In genomic region chr19:7831452-7831851, GRCh38 we compare ENCODE assay signal across 9 cellular contexts. TPM values are rescaled to one million over a fixed set of nuclear protein-coding genes. Genes with fewer than 3 reads are reported as not detected.
DNase-seq lines count a peak whose midpoint lies in the region; ATAC-seq and TF ChIP-seq lines count a peak whose summit lies in the region.
"Had no signal": no experiment of that assay in that cellular context is flagged by ENCODE, and none has a peak within 500 bp of the region (broad histone marks: within the 10 kb centered on the region; RNA-seq: fewer than 3 reads in every experiment).

No MANE protein-coding gene starts in this region.

- H3K4me1 Mint-ChIP-seq in effector memory CD8-positive, alpha-beta T cell (ENCODE audit: low read depth in 2 of 2), result peaks cover 21 to 24% of the 10 kb centered on the region in 2 donors

- H3K27me3 ChIP-seq in osteoblast (ENCODE audit: insufficient read depth, low read length) (no peaks in the 10 kb centered on the region), colonic mucosa (no peaks in the 10 kb centered on the region), tibial artery (peaks cover 0 to 2% of the 10 kb centered on the region in 2 donors), spleen (replicated peaks in 1 of 7) (no peaks in the 10 kb centered on the region)

- H3K4me3 Mint-ChIP-seq in effector memory CD8-positive, alpha-beta T cell, result peak overlapping the region; percentile 82 to 84

- H3K4me3 ChIP-seq in osteoblast (ENCODE audit: insufficient read depth, low read length) (peak overlapping the region; percentile 74), colonic mucosa (no peak overlapping the region), tibial artery (no peak overlapping the region), spleen (no peak overlapping the region)

- H3K4me1 ChIP-seq in osteoblast (ENCODE audit: insufficient read depth, low read length) (peaks cover 19% of the 10 kb centered on the region), colonic mucosa (no peaks in the 10 kb centered on the region), tibial artery (peaks cover 0 to 33% (median 17%) of the 10 kb centered on the region in 4 donors), spleen (peaks cover 8 to 43% (median 37%) of the 10 kb centered on the region in 6 donors)

- H3K27ac ChIP-seq in osteoblast (ENCODE audit: low read depth, low read length) (no peak overlapping the region), colonic mucosa (no peak overlapping the region), tibial artery (no peak overlapping the region), spleen (peak overlapping the region in 1 of 8 donors; percentile 63)
- H3K27ac ChIP-seq: neutrophil had no signal

- H2AFZ ChIP-seq in osteoblast (ENCODE audit: low read length), result peak overlapping the region; percentile 0

- intact Hi-C loops in colonic mucosa (cut with DNase I) (no loop called here), tibial artery (cut with DNase I; ENCODE audit: low total_unique reads) (no loop called here), spleen (cut with DNase I; ENCODE audit: low total_unique reads) (no loop called here)

- H3K9ac ChIP-seq in colonic mucosa (ENCODE audit: low read depth in 2 of 2, low read length in 2 of 2), result peak overlapping the region in 1 of 2 donors; percentile 40

- peak; percentile 53 for TF ChIP-seq CTCF in osteoblast (IDR thresholded peaks at IDR 0.05; ENCODE audit: extremely low read depth, low read depth, low read length)
- no peak for TF ChIP-seq CTCF in colonic mucosa (IDR thresholded peaks at IDR 0.05)
- no peak for TF ChIP-seq CTCF in tibial artery (IDR thresholded peaks at IDR 0.05)
- peak in 1 of 11 experiments; percentile 10 for TF ChIP-seq CTCF in spleen (IDR thresholded peaks at IDR 0.05 in 8 of 11, conservative IDR thresholded peaks at IDR 0.05 in 3 of 11)

- TF ChIP-seq POLR2A in spleen (IDR thresholded peaks at IDR 0.05), result no peak

- peak overlapping the region; percentile 74 for H3K4me2 ChIP-seq in osteoblast (ENCODE audit: insufficient read depth, low read length)

- 67 to 80% (median 77%) methylated on average over 10 of the region's 10 CpGs for WGBS in spleen, 5 donors

- H3K9me3 ChIP-seq in osteoblast (ENCODE audit: low read depth, low read length) (no peaks in the 10 kb centered on the region), colonic mucosa (no peaks in the 10 kb centered on the region), tibial artery (no peaks in the 10 kb centered on the region), spleen (no peaks in the 10 kb centered on the region)
- H3K9me3 ChIP-seq: neutrophil had no signal

- peak overlapping the region in 1 of 2 donors; percentile 82 for H3K27ac Mint-ChIP-seq in effector memory CD8-positive, alpha-beta T cell

- H3K36me3 Mint-ChIP-seq in effector memory CD8-positive, alpha-beta T cell (ENCODE audit: insufficient read depth), result peaks cover 14% of the 10 kb centered on the region

- no peaks in the 10 kb centered on the region for H3K27me3 Mint-ChIP-seq in effector memory CD8-positive, alpha-beta T cell

- peaks cover 38% of the 10 kb centered on the region for H3K79me2 ChIP-seq in osteoblast (ENCODE audit: insufficient read depth, low read length)

- H3K9me3 Mint-ChIP-seq in effector memory CD8-positive, alpha-beta T cell, result no peaks in the 10 kb centered on the region

- peak; percentile 52 for DNase-seq in ELR (ENCODE audit: low read depth)
- peak; percentile 79 for DNase-seq in NCI-H82 (lab: John Stamatoyannopoulos, UW)
- DNase-seq in effector memory CD8-positive, alpha-beta T cell, result no peak
- DNase-seq in osteoblast (ENCODE audit: insufficient read length, low spot score, missing footprints), result peak; percentile 97
- DNase-seq in superior temporal gyrus (ENCODE audit: extremely low spot score), result no peak
- no peak for DNase-seq in colonic mucosa
- DNase-seq in tibial artery, result no peak
- no peak for DNase-seq in spleen

- ATAC-seq in effector memory CD8-positive, alpha-beta T cell (replicated peaks), result no peak

- peaks cover 12% of the 10 kb centered on the region for H4K20me1 ChIP-seq in osteoblast (ENCODE audit: insufficient read depth, low read length)

- H3K36me3 ChIP-seq in osteoblast (ENCODE audit: insufficient read depth, low read length) (no peaks in the 10 kb centered on the region), colonic mucosa (no peaks in the 10 kb centered on the region), tibial artery (no peaks in the 10 kb centered on the region), spleen (no peaks in the 10 kb centered on the region)
- H3K36me3 ChIP-seq: neutrophil had no signal

RNA-seq across cellular contexts. Expression of gene EVI5L, which starts 1.4 kb away (rescaled TPM):
- total RNA-seq in osteoblast, result 24.8 and 26.1 TPM in 2 replicates
- 10 to 100 TPM; 10.6 to 12.0 TPM for total RNA-seq in colonic mucosa
- 10 to 100 TPM in 5 of 7 donors, 1 to 10 TPM in 2; 8.6 to 22.8 (median 13.8) TPM for total RNA-seq in spleen
- polyA plus RNA-seq in spleen, result 1 to 10 TPM; 3.7 to 9.3 (median 3.7) TPM

RNA-seq across cellular contexts. Expression of gene PRR36, which starts 42.7 kb away (rescaled TPM):
- total RNA-seq in osteoblast, result under 0.01 TPM in 1 of 2 replicates, not detected in the other
- under 1 TPM; 0.22 to 0.37 TPM for total RNA-seq in colonic mucosa
- under 1 TPM in 4 of 7 donors, not detected in 3; 0.09 to 0.43 (median 0.21) TPM for total RNA-seq in spleen
- under 1 TPM; 0.02 to 0.06 (median 0.06) TPM for polyA plus RNA-seq in spleen

RNA-seq across cellular contexts. Expression of gene LRRC8E, which starts 56.9 kb away (rescaled TPM):
- 10.5 and 17.4 TPM in 2 replicates for total RNA-seq in osteoblast
- total RNA-seq in colonic mucosa, result 1 to 10 TPM; 2.9 to 4.0 TPM
- total RNA-seq in spleen, result under 1 TPM in 1 of 7 donors, not detected in 6; 0.37 TPM
- under 1 TPM in 1 of 3 donors, not detected in 2; 0.08 TPM for polyA plus RNA-seq in spleen

Comparison
In these comparisons a context has a peak if more than half of its experiments do, and no peak if none do; other contexts are left out.
1. DNase-seq: peak in ELR (single experiment), NCI-H82 (single experiment) and osteoblast (single experiment); none in effector memory CD8-positive, alpha-beta T cell (0 of 3), superior temporal gyrus (single experiment), colonic mucosa (single experiment), tibial artery (0 of 2) and spleen (single experiment).